1 cellular context compared by ENCODE assay signal in genomic region chr22:24389680-24390079, GRCh38.
TF ChIP-seq lines count a peak whose summit lies in the region.

No MANE protein-coding gene starts in this region.

TF ChIP-seq in endothelial cell of umbilical vein, 7 proteins besides CTCF, POLR2A, EP300 and RAD21:
- no peak for TF ChIP-seq JUN (IDR thresholded peaks at IDR 0.05; ENCODE audit: borderline replicate concordance, insufficient read depth, insufficient read length, low read depth)
- TF ChIP-seq, protein P1, sequence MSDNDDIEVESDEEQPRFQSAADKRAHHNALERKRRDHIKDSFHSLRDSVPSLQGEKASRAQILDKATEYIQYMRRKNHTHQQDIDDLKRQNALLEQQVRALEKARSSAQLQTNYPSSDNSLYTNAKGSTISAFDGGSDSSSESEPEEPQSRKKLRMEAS (IDR thresholded peaks at IDR 0.05; ENCODE audit: insufficient read depth, insufficient read length), result no peak
- TF ChIP-seq MYC (IDR thresholded peaks at IDR 0.05; ENCODE audit: low read depth, low read length), result no peak
- no peak for TF ChIP-seq POLR2AphosphoS5 (IDR thresholded peaks at IDR 0.05; ENCODE audit: insufficient read depth, low read depth, low read length)
- no peak for TF ChIP-seq EZH2 (IDR thresholded peaks at IDR 0.05; ENCODE audit: borderline replicate concordance, low read depth, low read length, severe bottlenecking)
TF ChIP-seq in endothelial cell of umbilical vein: peak in this region for 0.
